8 cellular contexts compared by ENCODE assay signal in the genomic region with DNA sequence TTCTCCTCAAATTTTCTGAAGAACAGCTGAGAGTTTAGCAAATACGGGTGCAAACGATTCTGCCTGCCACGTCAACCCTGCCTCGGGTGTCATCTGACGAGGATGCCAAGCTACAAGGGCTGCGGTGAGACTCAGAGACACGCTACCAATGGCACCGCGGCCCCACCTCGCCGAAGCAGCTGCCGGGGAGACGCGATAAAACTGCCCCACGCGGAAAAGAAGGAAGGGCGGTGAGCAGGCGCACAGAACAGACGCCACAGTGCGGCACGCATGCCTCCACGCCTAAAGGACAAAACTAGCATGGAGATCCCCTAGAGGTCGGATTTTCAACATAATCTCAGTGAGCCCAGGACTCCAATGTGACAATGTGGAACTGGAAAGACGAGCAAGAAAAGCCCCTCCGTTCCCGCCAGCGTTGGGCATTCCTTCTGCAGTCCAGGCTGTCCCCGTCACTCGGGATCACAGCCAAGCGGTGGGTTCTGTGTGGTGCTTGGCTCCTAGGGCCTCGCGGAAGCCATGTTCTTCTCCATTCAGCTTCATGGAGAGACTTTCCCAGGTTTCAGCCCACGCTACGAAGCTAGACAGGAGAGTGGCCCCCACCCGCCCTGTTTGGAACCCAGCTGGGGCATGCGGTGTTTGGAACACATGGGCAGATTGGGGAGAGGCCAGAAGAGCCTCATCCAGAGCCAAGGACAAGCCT. TPM values are rescaled to one million over a fixed set of nuclear protein-coding genes. Genes with fewer than 3 reads are reported as not detected.
DNase-seq lines count a peak whose midpoint lies in the region; ATAC-seq and TF ChIP-seq lines count a peak whose summit lies in the region.

No MANE protein-coding gene starts in this region.

- TF ChIP-seq CTCF in epithelial cell of esophagus (IDR thresholded peaks at IDR 0.05; ENCODE audit: insufficient read depth, low read depth, low read length, missing control alignments): no peak
- TF ChIP-seq CTCF in omental fat pad (IDR thresholded peaks at IDR 0.05): no peak

- ATAC-seq in omental fat pad (ENCODE audit: low FRiP score) (no peak), HG03139 (IDR thresholded peaks at IDR 0.05; ENCODE audit: unreplicated experiment) (no peak), right cardiac atrium (no peak)

- H3K4me3 ChIP-seq in epithelial cell of esophagus (ENCODE audit: low read length) (peak overlapping the region; percentile 21), right cardiac atrium (ENCODE audit: low read length) (no peak overlapping the region)

- no peaks in the 10 kb centered on the region for H3K27me3 ChIP-seq in right cardiac atrium (ENCODE audit: control insufficient read depth, insufficient read depth)

- peaks cover 4% of the 10 kb centered on the region for H3K4me1 ChIP-seq in right cardiac atrium (ENCODE audit: control insufficient read depth, insufficient read depth, low read length)

- intact Hi-C loops in right cardiac atrium (cut with DNase I): no loop called here

- WGBS in right cardiac atrium: 95% methylated on average over 36 of the region's 36 CpGs

- DNase-seq in HCEC 1CT (peak; percentile 17), epithelial cell of esophagus (ENCODE audit: low read depth) (peak; percentile 24), omental fat pad (ENCODE audit: low spot score) (no peak), HPDE6-E6E7 (ENCODE audit: extremely low spot score) (no peak), right cardiac atrium (no peak)
- peak; percentile 78 for DNase-seq in activated CD4-positive, alpha-beta T cell treated with anti-CD3 and anti-CD28 coated beads for 48 hours
- DNase-seq in stimulated activated CD4-positive, alpha-beta T cell treated with anti-CD3 and anti-CD28 coated beads, Interleukin-1b, Interleukin-23, amount 100 ng/mL, for 1 hour (ENCODE audit: low read depth in 2 of 2): peak; percentile 21 to 65

- no peak overlapping the region for H3K27ac ChIP-seq in right cardiac atrium (ENCODE audit: low read length)

- no peaks in the 10 kb centered on the region for H3K9me3 ChIP-seq in right cardiac atrium (ENCODE audit: control insufficient read depth, low read length)

RNA-seq across cellular contexts. Expression of a gene that starts 5.9 kb away (rescaled TPM):
- total RNA-seq in omental fat pad: 10 to 100 TPM; 14.9 to 33.7 (median 27.1) TPM
- total RNA-seq in right cardiac atrium: 10 to 100 TPM; 10.6 to 13.3 (median 11.2) TPM
- 7.8 TPM for polyA plus RNA-seq in right cardiac atrium

RNA-seq across cellular contexts. Expression of a gene that starts 16.7 kb away (rescaled TPM):
- total RNA-seq in omental fat pad (1 to 10 TPM in 3 of 4 donors, under 1 TPM in 1; 0.19 to 2.9 (median 1.2) TPM), right cardiac atrium (1 to 10 TPM in 3 of 4 donors, under 1 TPM in 1; 0.97 to 2.1 (median 1.9) TPM)
- polyA plus RNA-seq in right cardiac atrium: 1.5 TPM

Comparison
In these comparisons a context has a peak if more than half of its experiments do, and no peak if none do; other contexts are left out.
1. DNase-seq: peak in HCEC 1CT (single experiment), activated CD4-positive, alpha-beta T cell treated with anti-CD3 and anti-CD28 coated beads for 48 hours (single experiment), epithelial cell of esophagus (single experiment) and stimulated activated CD4-positive, alpha-beta T cell treated with anti-CD3 and anti-CD28 coated beads, Interleukin-1b, Interleukin-23, amount 100 ng/mL, for 1 hour (2 of 2); none in omental fat pad (single experiment), HPDE6-E6E7 (single experiment) and right cardiac atrium (0 of 3).